Comparison of ENCODE assay signal across 29 cellular contexts in the genomic region with DNA sequence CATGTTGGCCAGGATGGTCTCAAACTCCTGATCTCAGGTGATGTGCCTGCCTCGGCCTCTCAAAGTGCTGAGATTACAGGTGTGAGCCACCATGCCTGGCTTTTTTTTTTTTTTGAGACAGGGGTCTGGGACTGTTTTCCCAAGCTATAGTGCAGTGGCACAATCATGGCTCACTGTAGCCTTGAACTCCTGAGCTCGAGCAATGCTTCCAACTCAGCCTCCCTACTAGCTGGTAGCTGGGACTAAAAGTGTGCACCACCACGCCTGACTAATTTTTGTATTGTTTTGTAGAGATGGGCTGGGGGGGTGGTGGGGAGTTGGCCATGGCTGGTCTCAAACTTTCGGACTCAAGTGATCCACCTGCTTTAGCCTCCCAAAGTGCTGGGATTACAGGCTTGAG. TPM values are rescaled to one million over a fixed set of nuclear protein-coding genes. Genes with fewer than 3 reads are reported as not detected.
DNase-seq lines count a peak whose midpoint lies in the region; ATAC-seq, FAIRE-seq and TF ChIP-seq lines count a peak whose summit lies in the region.
"Had no signal": no experiment of that assay in that cellular context is flagged by ENCODE, and none has a peak within 500 bp of the region (broad histone marks: within the 10 kb centered on the region; RNA-seq: fewer than 3 reads in every experiment).

No MANE protein-coding gene starts in this region.

- BruUV-seq in HepG2 (replicated peaks; lab: Mats Ljungman, UMichigan): no TSS peak

- H3K27ac ChIP-seq in HepG2 (ENCODE audit: extremely low read length, insufficient read depth, low read length) (no peak overlapping the region), right lobe of liver (no peak overlapping the region)
- H3K27ac ChIP-seq: 22Rv1; A549; BLaER1; BLaER1 treated with 17β-estradiol and CSF1 and Interleukin-3, amounts not matched to agents 10 nM and 100 nM; C4-2B had no signal

- no peak for TF ChIP-seq RAD21 in HepG2 (CRISPR knock-in tag; IDR thresholded peaks at IDR 0.05)

- H2AFZ ChIP-seq in HepG2 (ENCODE audit: low read length): no peak overlapping the region

- DNase-seq in HepG2 (ENCODE audit: low spot score) (no peak), right lobe of liver (no peak)
- DNase-seq: 8988T; ACHN; AML-193; BE2C; C1 segment of cervical spinal cord; Caco-2; Calu3; CD4-positive, alpha-beta memory T cell; CD4-positive, alpha-beta T cell; CD4-positive, CD25-positive, alpha-beta regulatory T cell; CD8-positive, alpha-beta memory T cell; CD8-positive, alpha-beta T cell; COR-L47; DMS 273 treated with DMSO at 0.1 percent for 48 hours; DMS153; DMS53; DMS79; DMS79 treated with DMSO at 0.1 percent for 48 hours; DND-41; EL had no signal

- intact Hi-C loops in HepG2 (cut with micrococcal nuclease; ENCODE audit: unreplicated experiment) (no loop called here), right lobe of liver (cut with DNase I) (loop anchor here in 1 of 2 donors (10.0 kb wide), 1 partner anchor 105 kb away; no protein-coding TSS in a partner anchor)

- TF ChIP-seq EP300 in HepG2 (IDR thresholded peaks at IDR 0.05; ENCODE audit: low read depth in 2 of 2, low read length in 2 of 2) (no peak), HepG2 (CRISPR knock-in tag; IDR thresholded peaks at IDR 0.05; ENCODE audit: borderline replicate concordance) (no peak)

- CTCF ChIA-PET in HepG2 (lab: Yijun Ruan, JAX; ENCODE audit: low intra/inter-chr PET ratio, low total read pairs): no interaction called here

- no peaks in the 10 kb centered on the region for H3K79me2 ChIP-seq in HepG2 (ENCODE audit: insufficient read depth, low read length)

- POLR2A ChIA-PET in HepG2 (lab: Yijun Ruan, JAX): interaction anchor here (1.2 to 2.6 kb wide), 3 partner anchors 9 to 36 kb away, joined by 4 to 6 read pairs (median 4); partner anchors contain the start of gene USP7

- no peaks in the 10 kb centered on the region for H3K36me3 ChIP-seq in HepG2 (replicated peaks in 1 of 2; ENCODE audit: control insufficient read depth in 1 of 2, insufficient read depth in 2 of 2, low read length in 2 of 2)
- no peaks in the 10 kb centered on the region for H3K36me3 ChIP-seq in right lobe of liver
- H3K36me3 ChIP-seq: BE2C; BLaER1; BLaER1 treated with 17β-estradiol and CSF1 and Interleukin-3, amounts not matched to agents 10 nM and 100 nM had no signal

- TF ChIP-seq CTCF in HepG2 (CRISPR knock-in tag; IDR thresholded peaks at IDR 0.05) (no peak), right lobe of liver (IDR thresholded peaks at IDR 0.05) (no peak)

- WGBS in HepG2 (ENCODE audit: low lambda C conversion rate): 37% methylated on average over 4 of the region's 4 CpGs
- WGBS in right lobe of liver (ENCODE audit: insufficient coverage, low coverage, low lambda C conversion rate, missing lambda C conversion rate): 0% methylated on average over 1 of the region's 4 CpGs

- no peak for FAIRE-seq in HepG2 (lab: Jason Lieb, UNC)
- FAIRE-seq: A204.1, A549, D721Med had no signal

- H3K9ac ChIP-seq in HepG2 (ENCODE audit: insufficient read depth, low read depth, low read length): no peak overlapping the region
- H3K9ac ChIP-seq: BLaER1; BLaER1 treated with 17β-estradiol and CSF1 and Interleukin-3, amounts not matched to agents 10 nM and 100 nM had no signal

- no peak for TF ChIP-seq POLR2A in HepG2 (IDR thresholded peaks at IDR 0.05; ENCODE audit: insufficient read depth in 1 of 2, low read depth in 2 of 2, low read length in 2 of 2)
- no peak for TF ChIP-seq POLR2A in right lobe of liver (IDR thresholded peaks at IDR 0.05)

- H3K4me3 ChIP-seq in HepG2 (replicated peaks in 1 of 3; ENCODE audit: insufficient read depth in 1 of 3, low read depth in 2 of 3, low read length in 3 of 3): no peak overlapping the region
- no peak overlapping the region for H3K4me3 ChIP-seq in right lobe of liver
- H3K4me3 ChIP-seq: A549; BLaER1; BLaER1 treated with 17β-estradiol and CSF1 and Interleukin-3, amounts not matched to agents 10 nM and 100 nM had no signal

- in situ Hi-C loops in HepG2 (cut with HindIII; ENCODE audit: extremely low pct_ligation_motif_present, low pct_unique_long_range_greater_than_20kb): no loop called here

- H4K20me1 ChIP-seq in HepG2 (ENCODE audit: insufficient read depth, low read length): no peaks in the 10 kb centered on the region
- H4K20me1 ChIP-seq: BLaER1; BLaER1 treated with 17β-estradiol and CSF1 and Interleukin-3, amounts not matched to agents 10 nM and 100 nM had no signal

- H3K27me3 ChIP-seq in HepG2 (ENCODE audit: control insufficient read depth in 1 of 2, insufficient read depth in 2 of 2, low read length in 2 of 2) (0 out of 5 replicates have a peak, but pooled peaks cover 1 to 3% of the 10 kb centered on the region in 2 experiments), right lobe of liver (no peaks in the 10 kb centered on the region)
- H3K27me3 ChIP-seq: BE2C; BLaER1; BLaER1 treated with 17β-estradiol and CSF1 and Interleukin-3, amounts not matched to agents 10 nM and 100 nM had no signal

- H3K4me1 ChIP-seq in HepG2 (ENCODE audit: insufficient read depth, low read length) (peaks cover 58% of the 10 kb centered on the region), right lobe of liver (no peaks in the 10 kb centered on the region)
- H3K4me1 ChIP-seq: BE2C, Caco-2 had no signal

- no peak for ATAC-seq in HepG2
- no peak for ATAC-seq in right lobe of liver
- ATAC-seq: A549; CD8-positive, alpha-beta T cell had no signal

- H3K4me2 ChIP-seq in HepG2 (ENCODE audit: low read depth, low read length): no peak overlapping the region
- H3K4me2 ChIP-seq: A549; BLaER1; BLaER1 treated with 17β-estradiol and CSF1 and Interleukin-3, amounts not matched to agents 10 nM and 100 nM had no signal

- H3K9me3 ChIP-seq in HepG2 (ENCODE audit: low read length): no peaks in the 10 kb centered on the region
- H3K9me3 ChIP-seq in right lobe of liver: no peaks in the 10 kb centered on the region
- H3K9me3 ChIP-seq: A549, BE2C, BLaER1, Caco-2 had no signal

TF ChIP-seq in HepG2, 621 proteins besides CTCF, POLR2A, EP300 and RAD21 (continues in another document):
- TF ChIP-seq ZNF792 (CRISPR knock-in tag; IDR thresholded peaks at IDR 0.05) (peak; percentile 58; the same call in 1 of the 2 replicates), ZSCAN30 (CRISPR knock-in tag; IDR thresholded peaks at IDR 0.05) (no peak), ZMYM3 (CRISPR knock-in tag; IDR thresholded peaks at IDR 0.05) (peak; percentile 39; the same call in 1 of the 2 replicates), XBP1 (CRISPR knock-in tag; IDR thresholded peaks at IDR 0.05) (no peak), HNF4A (CRISPR knock-in tag; IDR thresholded peaks at IDR 0.05) (peak; percentile 29; the same call in 1 of the 2 replicates), SRSF1 (optimal IDR thresholded peaks at IDR 0.05; ENCODE audit: low read depth, low read length) (no peak)

RNA-seq across cellular contexts. Expression of gene USP7, which starts 36.1 kb away (rescaled TPM):
- total RNA-seq in HepG2 (2016; rRNA removed; fragmentation: Illumina TruSeq; extraction: Trizol) (173 and 177 TPM in 2 replicates), right lobe of liver (10 to 100 TPM; 46.8 to 55.8 (median 49.1) TPM)
- 42.2 and 47.1 TPM in 2 replicates for total RNA-seq in HepG2 (2016; cell fraction: cytosol; rRNA removed; fragmentation: Illumina TruSeq; extraction: Trizol; ENCODE audit: low read depth)
- total RNA-seq in HepG2 (2016; cell fraction: insoluble cytoplasmic fraction; rRNA removed; fragmentation: Illumina TruSeq; extraction: Trizol): 166 and 185 TPM in 2 replicates
- 53.5 and 58.7 TPM in 2 replicates for total RNA-seq in HepG2 (2016; cell fraction: membrane; rRNA removed; fragmentation: Illumina TruSeq; extraction: Trizol)
- 231 and 239 TPM in 2 replicates for total RNA-seq in HepG2 (2016; cell fraction: nucleus; rRNA removed; fragmentation: Illumina TruSeq; extraction: Trizol)
- polyA plus RNA-seq in HepG2 (2011; rRNA removed): 52.5 and 58.4 TPM in 2 replicates
- 16.6 and 26.6 TPM in 2 replicates for polyA plus RNA-seq in HepG2 (2011; cell fraction: cytosol; rRNA removed)
- polyA plus RNA-seq in HepG2 (2011; cell fraction: nucleus; rRNA removed): 77.7 and 102 TPM in 2 replicates
- 151 and 152 TPM in 2 replicates for polyA plus RNA-seq in HepG2 (2012)
- polyA plus RNA-seq in HepG2 (2016; cell fraction: cytosol; fragmentation: Illumina TruSeq; extraction: Trizol; ENCODE audit: low read depth): 5.3 and 6.8 TPM in 2 replicates
- polyA plus RNA-seq in HepG2 (2016; cell fraction: insoluble cytoplasmic fraction; fragmentation: Illumina TruSeq; extraction: Trizol; ENCODE audit: low read depth): 200 and 216 TPM in 2 replicates
- 18.6 and 26.0 TPM in 2 replicates for polyA plus RNA-seq in HepG2 (2016; cell fraction: membrane; fragmentation: Illumina TruSeq; extraction: Trizol; ENCODE audit: low read depth)
- polyA plus RNA-seq in HepG2 (2016; cell fraction: nucleus; fragmentation: Illumina TruSeq; extraction: Trizol; ENCODE audit: insufficient read depth, low read depth): 243 and 249 TPM in 2 replicates
- polyA minus RNA-seq in HepG2 (2011; rRNA and poly(A)+ RNA removed; ENCODE audit: low replicate concordance): 135 and 250 TPM in 2 replicates
- 49.2 and 87.1 TPM in 2 replicates for polyA minus RNA-seq in HepG2 (2011; cell fraction: cytosol; rRNA and poly(A)+ RNA removed)
- polyA minus RNA-seq in HepG2 (2011; cell fraction: nucleus; rRNA and poly(A)+ RNA removed): 329 and 403 TPM in 2 replicates
